1 cellular context compared by ENCODE assay signal in genomic region chr7:111433426-111433825, GRCh38.
A peak's percentile ranks its signal among the peaks of the same experiment; 100 is the strongest.
TF ChIP-seq lines count a peak whose summit lies in the region.

No MANE protein-coding gene starts in this region.

TF ChIP-seq in K562, 482 proteins besides CTCF, POLR2A, EP300 and RAD21 (continued from another document):
- TF ChIP-seq ZBTB33 (CRISPR knock-in tag; IDR thresholded peaks at IDR 0.05) = 0 out of 2 replicates have a peak, but pooled peaks have one; percentile 24
- TF ChIP-seq CC2D1A (IDR thresholded peaks at IDR 0.05) = peak; percentile 81; the same call in 1 of the 2 replicates
